Comparison of ENCODE assay signal across 8 cellular contexts in the genomic region with DNA sequence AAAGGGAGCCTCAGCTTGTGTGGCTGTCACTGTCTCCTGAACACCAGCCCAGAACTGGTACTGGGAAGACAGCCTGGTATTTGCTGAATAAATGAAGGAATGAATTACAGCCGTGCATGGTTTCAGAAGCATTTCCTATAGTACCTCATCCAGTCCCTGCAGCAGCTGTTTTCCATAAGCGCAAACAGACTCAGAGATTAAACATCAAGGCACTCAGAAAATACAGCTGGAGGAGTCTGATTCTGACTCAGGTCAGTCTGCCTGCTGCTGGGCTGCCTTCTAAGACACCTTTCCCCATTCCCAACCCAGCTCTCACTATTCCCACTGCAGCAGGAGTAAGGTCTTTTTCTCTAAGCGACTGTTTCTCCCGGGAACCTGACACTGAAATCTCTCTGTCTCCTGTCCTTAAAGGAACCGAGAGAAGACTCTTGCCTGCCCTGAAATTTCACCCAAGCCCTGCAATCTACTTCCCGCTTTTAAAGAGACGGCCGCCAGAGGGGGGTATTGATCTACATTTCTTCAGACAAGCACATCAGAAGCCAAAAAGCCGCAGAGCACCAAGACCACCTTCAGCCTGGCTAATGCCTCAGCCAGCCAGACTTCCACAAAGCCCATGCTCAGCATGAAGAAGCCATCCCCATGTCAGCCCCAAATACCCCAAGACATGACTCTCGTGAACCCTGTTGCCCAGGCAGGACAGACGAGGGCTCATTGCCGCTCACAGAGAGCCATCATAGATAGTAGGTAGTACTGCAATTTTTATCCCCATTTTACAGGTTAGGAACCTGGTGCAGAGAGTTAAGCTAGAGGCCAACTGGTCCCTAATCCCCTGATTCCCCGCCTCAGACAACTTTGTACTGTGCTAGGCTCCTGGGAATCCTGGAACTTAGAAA. TPM values are rescaled to one million over a fixed set of nuclear protein-coding genes. Genes with fewer than 3 reads are reported as not detected.
DNase-seq lines count a peak whose midpoint lies in the region; ATAC-seq lines count a peak whose summit lies in the region.

No MANE protein-coding gene starts in this region.

- no peak overlapping the region for H3K4me3 Mint-ChIP-seq in activated CD4-positive, alpha-beta memory T cell treated with anti-CD3 and anti-CD28 coated beads for 36 hours

- CTCF ChIA-PET in activated CD4-positive, alpha-beta memory T cell treated with anti-CD3 and anti-CD28 coated beads for 36 hours (lab: Charles Lee) = interaction anchor here (0.7 to 3.5 kb wide), 20 partner anchors 15 to 326 kb away, joined by 3 to 41 read pairs (median 3); no protein-coding TSS in a partner anchor

- H3K27ac Mint-ChIP-seq in activated CD4-positive, alpha-beta memory T cell treated with anti-CD3 and anti-CD28 coated beads for 36 hours = no peak overlapping the region

- peak; percentile 54 for ATAC-seq in HG02884 (IDR thresholded peaks at IDR 0.05; ENCODE audit: unreplicated experiment)
- ATAC-seq in HG02623 (IDR thresholded peaks at IDR 0.05; ENCODE audit: unreplicated experiment) = no peak

- H3K4me1 Mint-ChIP-seq in activated CD4-positive, alpha-beta memory T cell treated with anti-CD3 and anti-CD28 coated beads for 36 hours (ENCODE audit: low read depth) = no peaks in the 10 kb centered on the region

- DNase-seq in DMS79 treated with DMSO at 0.1 percent for 48 hours (lab: John Stamatoyannopoulos, UW) (peak; percentile 0), NCI-H82 (lab: John Stamatoyannopoulos, UW) (peak; percentile 82), medulla oblongata (ENCODE audit: extremely low spot score) (peak; percentile 91)
- DNase-seq in activated CD4-positive, alpha-beta memory T cell treated with anti-CD3 and anti-CD28 coated beads for 36 hours = peak; percentile 78
- peak; percentile 58 for DNase-seq in effector CD4-positive, alpha-beta T cell
- peak; percentile 56 for DNase-seq in stimulated activated CD8-positive, alpha-beta memory T cell treated with anti-CD3 and anti-CD28 coated beads, Interleukin-15, amount 100 ng/mL, for 1 hour (ENCODE audit: low read depth)

- peaks cover 3% of the 10 kb centered on the region for H3K27me3 Mint-ChIP-seq in activated CD4-positive, alpha-beta memory T cell treated with anti-CD3 and anti-CD28 coated beads for 36 hours

- POLR2A ChIA-PET in activated CD4-positive, alpha-beta memory T cell treated with anti-CD3 and anti-CD28 coated beads for 36 hours (lab: Charles Lee) = no interaction called here

- intact Hi-C loops in activated CD4-positive, alpha-beta memory T cell treated with anti-CD3 and anti-CD28 coated beads for 36 hours (cut with micrococcal nuclease) = loop anchor here (1.0 to 10.0 kb wide), 5 partner anchors 84 to 535 kb away; no protein-coding TSS in a partner anchor

- H3K36me3 Mint-ChIP-seq in activated CD4-positive, alpha-beta memory T cell treated with anti-CD3 and anti-CD28 coated beads for 36 hours = no peaks in the 10 kb centered on the region

- peaks cover 4% of the 10 kb centered on the region for H3K9me3 Mint-ChIP-seq in activated CD4-positive, alpha-beta memory T cell treated with anti-CD3 and anti-CD28 coated beads for 36 hours

RNA-seq across cellular contexts. Expression of a gene that starts 5.4 kb away (rescaled TPM):
- total RNA-seq in activated CD4-positive, alpha-beta memory T cell treated with anti-CD3 and anti-CD28 coated beads for 36 hours = not detected

Comparison
In these comparisons a context has a peak if more than half of its experiments do, and no peak if none do; other contexts are left out.
1. DNase-seq: peak in every context shown above with its lines; median percentile 91 in medulla oblongata; 82 in NCI-H82; 78 in activated CD4-positive, alpha-beta memory T cell treated with anti-CD3 and anti-CD28 coated beads for 36 hours; 58 in effector CD4-positive, alpha-beta T cell; 56 in stimulated activated CD8-positive, alpha-beta memory T cell treated with anti-CD3 and anti-CD28 coated beads, Interleukin-15, amount 100 ng/mL, for 1 hour; 0 in DMS79 treated with DMSO at 0.1 percent for 48 hours.